ENCODE assay signal across 1 cellular context in the genomic region with DNA sequence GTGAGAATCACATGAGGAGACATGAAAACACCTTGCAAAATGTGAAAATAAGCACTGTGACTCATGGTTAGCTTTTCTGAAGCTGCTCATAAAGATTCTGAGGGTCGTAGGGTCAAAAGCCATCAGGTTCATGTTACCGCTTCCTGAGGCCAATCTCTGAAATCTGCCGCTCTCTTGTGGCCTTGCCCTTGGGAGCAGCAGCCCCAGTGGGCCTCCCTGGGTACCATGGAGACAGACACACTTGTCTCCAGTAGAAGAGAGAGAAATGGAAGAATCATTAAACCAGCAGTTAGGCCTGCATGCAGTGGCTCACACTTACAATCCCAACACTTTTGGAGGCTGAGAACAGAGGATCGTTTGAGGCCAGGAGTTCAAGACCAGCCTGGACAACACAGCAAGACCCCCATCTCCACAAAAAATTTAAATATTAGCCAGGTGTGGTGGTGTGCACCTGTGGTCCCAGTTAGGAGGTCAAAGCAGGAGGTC.
TF ChIP-seq lines count a peak whose summit lies in the region.

No MANE protein-coding gene starts in this region.

TF ChIP-seq in HepG2, 621 proteins besides CTCF, POLR2A, EP300 and RAD21 (continued from another document and continues in another):
- TF ChIP-seq BCL3 (CRISPR knock-in tag; IDR thresholded peaks at IDR 0.05) (no peak; the same call in 1 of the 2 replicates), AGO1 (IDR thresholded peaks at IDR 0.05; ENCODE audit: low read depth, low read length, poor library complexity, severe bottlenecking) (no peak), KDM4B (CRISPR knock-in tag; IDR thresholded peaks at IDR 0.05) (no peak), AGO2 (optimal IDR thresholded peaks at IDR 0.05; ENCODE audit: low read depth, low read length) (no peak), NCOA1 (CRISPR knock-in tag; IDR thresholded peaks at IDR 0.05) (peak; percentile 81; the same call in 1 of the 2 replicates), ATM (IDR thresholded peaks at IDR 0.05; ENCODE audit: borderline replicate concordance) (no peak), DRAP1 (CRISPR knock-in tag; IDR thresholded peaks at IDR 0.05) (peak; percentile 35; the same call in 1 of the 2 replicates), PHF8 (CRISPR knock-in tag; IDR thresholded peaks at IDR 0.05) (0 out of 2 replicates have a peak, but pooled peaks have one; percentile 33), NR1H2 (CRISPR knock-in tag; IDR thresholded peaks at IDR 0.05; ENCODE audit: borderline replicate concordance, low read depth) (no peak), PAWR (CRISPR knock-in tag; IDR thresholded peaks at IDR 0.05; ENCODE audit: borderline replicate concordance) (no peak), ZNF546 (CRISPR knock-in tag; conservative IDR thresholded peaks at IDR 0.05) (no peak), ZNF383 (CRISPR knock-in tag; IDR thresholded peaks at IDR 0.05; ENCODE audit: borderline replicate concordance) (no peak), DMTF1 (CRISPR knock-in tag; IDR thresholded peaks at IDR 0.05) (no peak), HNF1B (CRISPR knock-in tag; IDR thresholded peaks at IDR 0.05) (peak; percentile 77), NFIB (CRISPR knock-in tag; IDR thresholded peaks at IDR 0.05; ENCODE audit: borderline replicate concordance) (no peak), TARDBP (CRISPR knock-in tag; IDR thresholded peaks at IDR 0.05) (peak; percentile 91), ZNF382 (CRISPR knock-in tag; IDR thresholded peaks at IDR 0.05; ENCODE audit: borderline replicate concordance) (no peak), SMARCE1 (IDR thresholded peaks at IDR 0.05; ENCODE audit: borderline replicate concordance) (no peak), ZSCAN20 (CRISPR knock-in tag; IDR thresholded peaks at IDR 0.05; ENCODE audit: borderline replicate concordance) (no peak), RXRB (CRISPR knock-in tag; IDR thresholded peaks at IDR 0.05; ENCODE audit: borderline replicate concordance) (peak; percentile 96), RFX5 (IDR thresholded peaks at IDR 0.05; ENCODE audit: low read depth, low read length) (no peak), ZNF878 (CRISPR knock-in tag; IDR thresholded peaks at IDR 0.05) (peak; percentile 55; the same call in 1 of the 2 replicates), ZNF776 (CRISPR knock-in tag; IDR thresholded peaks at IDR 0.05) (no peak), NCOR1 (IDR thresholded peaks at IDR 0.05; ENCODE audit: borderline replicate concordance, low read length) (peak; percentile 93), GABPA (IDR thresholded peaks at IDR 0.05; ENCODE audit: low read depth, low read length) (no peak), GABPA (CRISPR knock-in tag; IDR thresholded peaks at IDR 0.05; ENCODE audit: low read depth) (peak; percentile 65), HNRNPL (IDR thresholded peaks at IDR 0.05; ENCODE audit: low read depth, low read length) (no peak), HOXD1 (CRISPR knock-in tag; IDR thresholded peaks at IDR 0.05) (0 out of 2 replicates have a peak, but pooled peaks have one; percentile 48), ZFP37 (CRISPR knock-in tag; IDR thresholded peaks at IDR 0.05; ENCODE audit: borderline replicate concordance) (peak; percentile 73; the same call in 1 of the 2 replicates), RXRA (CRISPR knock-in tag; IDR thresholded peaks at IDR 0.05) (peak; percentile 99), ZNF550 (CRISPR knock-in tag; IDR thresholded peaks at IDR 0.05; ENCODE audit: borderline replicate concordance) (no peak), KLF13 (CRISPR knock-in tag; IDR thresholded peaks at IDR 0.05) (no peak), ZNF660 (CRISPR knock-in tag; IDR thresholded peaks at IDR 0.05; ENCODE audit: borderline replicate concordance, low read depth) (no peak), BORCS8-MEF2B (CRISPR knock-in tag; IDR thresholded peaks at IDR 0.05) (no peak), ZNF468 (CRISPR knock-in tag; IDR thresholded peaks at IDR 0.05) (no peak)
- TF ChIP-seq, protein P1, sequence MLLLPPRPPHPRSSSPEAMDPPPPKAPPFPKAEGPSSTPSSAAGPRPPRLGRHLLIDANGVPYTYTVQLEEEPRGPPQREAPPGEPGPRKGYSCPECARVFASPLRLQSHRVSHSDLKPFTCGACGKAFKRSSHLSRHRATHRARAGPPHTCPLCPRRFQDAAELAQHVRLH (CRISPR knock-in tag; IDR thresholded peaks at IDR 0.05; ENCODE audit: borderline replicate concordance, low read depth): peak; percentile 53
- TF ChIP-seq, protein P2, sequence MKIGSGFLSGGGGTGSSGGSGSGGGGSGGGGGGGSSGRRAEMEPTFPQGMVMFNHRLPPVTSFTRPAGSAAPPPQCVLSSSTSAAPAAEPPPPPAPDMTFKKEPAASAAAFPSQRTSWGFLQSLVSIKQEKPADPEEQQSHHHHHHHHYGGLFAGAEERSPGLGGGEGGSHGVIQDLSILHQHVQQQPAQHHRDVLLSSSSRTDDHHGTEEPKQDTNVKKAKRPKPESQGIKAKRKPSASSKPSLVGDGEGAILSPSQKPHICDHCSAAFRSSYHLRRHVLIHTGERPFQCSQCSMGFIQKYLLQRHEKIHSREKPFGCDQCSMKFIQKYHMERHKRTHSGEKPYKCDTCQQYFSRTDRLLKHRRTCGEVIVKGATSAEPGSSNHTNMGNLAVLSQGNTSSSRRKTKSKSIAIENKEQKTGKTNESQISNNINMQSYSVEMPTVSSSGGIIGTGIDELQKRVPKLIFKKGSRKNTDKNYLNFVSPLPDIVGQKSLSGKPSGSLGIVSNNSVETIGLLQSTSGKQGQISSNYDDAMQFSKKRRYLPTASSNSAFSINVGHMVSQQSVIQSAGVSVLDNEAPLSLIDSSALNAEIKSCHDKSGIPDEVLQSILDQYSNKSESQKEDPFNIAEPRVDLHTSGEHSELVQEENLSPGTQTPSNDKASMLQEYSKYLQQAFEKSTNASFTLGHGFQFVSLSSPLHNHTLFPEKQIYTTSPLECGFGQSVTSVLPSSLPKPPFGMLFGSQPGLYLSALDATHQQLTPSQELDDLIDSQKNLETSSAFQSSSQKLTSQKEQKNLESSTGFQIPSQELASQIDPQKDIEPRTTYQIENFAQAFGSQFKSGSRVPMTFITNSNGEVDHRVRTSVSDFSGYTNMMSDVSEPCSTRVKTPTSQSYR (CRISPR knock-in tag; IDR thresholded peaks at IDR 0.05; ENCODE audit: borderline replicate concordance): no peak; the same call in 1 of the 2 replicates
- TF ChIP-seq, protein P3, sequence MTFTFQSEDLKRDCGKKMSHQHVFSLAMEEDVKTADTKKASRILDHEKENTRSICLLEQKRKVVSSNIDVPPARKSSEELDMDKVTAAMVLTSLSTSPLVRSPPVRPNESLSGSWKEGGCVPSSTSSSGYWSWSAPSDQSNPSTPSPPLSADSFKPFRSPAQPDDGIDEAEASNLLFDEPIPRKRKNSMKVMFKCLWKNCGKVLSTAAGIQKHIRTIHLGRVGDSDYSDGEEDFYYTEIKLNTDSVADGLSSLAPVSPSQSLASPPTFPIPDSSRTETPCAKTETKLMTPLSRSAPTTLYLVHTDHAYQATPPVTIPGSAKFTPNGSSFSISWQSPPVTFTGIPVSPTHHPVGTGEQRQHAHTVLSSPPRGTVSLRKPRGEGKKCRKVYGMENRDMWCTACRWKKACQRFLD (CRISPR knock-in tag; IDR thresholded peaks at IDR 0.05; ENCODE audit: borderline replicate concordance): no peak
- TF ChIP-seq, protein P4, sequence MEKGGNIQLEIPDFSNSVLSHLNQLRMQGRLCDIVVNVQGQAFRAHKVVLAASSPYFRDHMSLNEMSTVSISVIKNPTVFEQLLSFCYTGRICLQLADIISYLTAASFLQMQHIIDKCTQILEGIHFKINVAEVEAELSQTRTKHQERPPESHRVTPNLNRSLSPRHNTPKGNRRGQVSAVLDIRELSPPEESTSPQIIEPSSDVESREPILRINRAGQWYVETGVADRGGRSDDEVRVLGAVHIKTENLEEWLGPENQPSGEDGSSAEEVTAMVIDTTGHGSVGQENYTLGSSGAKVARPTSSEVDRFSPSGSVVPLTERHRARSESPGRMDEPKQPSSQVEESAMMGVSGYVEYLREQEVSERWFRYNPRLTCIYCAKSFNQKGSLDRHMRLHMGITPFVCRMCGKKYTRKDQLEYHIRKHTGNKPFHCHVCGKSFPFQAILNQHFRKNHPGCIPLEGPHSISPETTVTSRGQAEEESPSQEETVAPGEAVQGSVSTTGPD (CRISPR knock-in tag; IDR thresholded peaks at IDR 0.05): no peak
- TF ChIP-seq, protein P5, sequence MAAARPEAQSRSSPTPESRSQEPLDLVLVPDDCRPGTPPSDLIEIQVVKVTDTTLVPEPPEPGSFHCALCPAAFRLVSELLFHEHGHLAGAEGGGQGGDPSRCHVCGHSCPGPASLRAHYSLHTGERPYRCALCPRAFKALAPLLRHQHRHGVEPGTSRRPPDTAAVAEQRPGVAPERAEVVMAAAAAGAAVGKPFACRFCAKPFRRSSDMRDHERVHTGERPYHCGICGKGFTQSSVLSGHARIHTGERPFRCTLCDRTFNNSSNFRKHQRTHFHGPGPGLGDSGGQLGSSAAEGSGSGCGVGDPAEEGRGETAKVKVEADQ (CRISPR knock-in tag; IDR thresholded peaks at IDR 0.05; ENCODE audit: borderline replicate concordance): peak; percentile 87; the same call in 1 of the 2 replicates
- TF ChIP-seq, protein P6, sequence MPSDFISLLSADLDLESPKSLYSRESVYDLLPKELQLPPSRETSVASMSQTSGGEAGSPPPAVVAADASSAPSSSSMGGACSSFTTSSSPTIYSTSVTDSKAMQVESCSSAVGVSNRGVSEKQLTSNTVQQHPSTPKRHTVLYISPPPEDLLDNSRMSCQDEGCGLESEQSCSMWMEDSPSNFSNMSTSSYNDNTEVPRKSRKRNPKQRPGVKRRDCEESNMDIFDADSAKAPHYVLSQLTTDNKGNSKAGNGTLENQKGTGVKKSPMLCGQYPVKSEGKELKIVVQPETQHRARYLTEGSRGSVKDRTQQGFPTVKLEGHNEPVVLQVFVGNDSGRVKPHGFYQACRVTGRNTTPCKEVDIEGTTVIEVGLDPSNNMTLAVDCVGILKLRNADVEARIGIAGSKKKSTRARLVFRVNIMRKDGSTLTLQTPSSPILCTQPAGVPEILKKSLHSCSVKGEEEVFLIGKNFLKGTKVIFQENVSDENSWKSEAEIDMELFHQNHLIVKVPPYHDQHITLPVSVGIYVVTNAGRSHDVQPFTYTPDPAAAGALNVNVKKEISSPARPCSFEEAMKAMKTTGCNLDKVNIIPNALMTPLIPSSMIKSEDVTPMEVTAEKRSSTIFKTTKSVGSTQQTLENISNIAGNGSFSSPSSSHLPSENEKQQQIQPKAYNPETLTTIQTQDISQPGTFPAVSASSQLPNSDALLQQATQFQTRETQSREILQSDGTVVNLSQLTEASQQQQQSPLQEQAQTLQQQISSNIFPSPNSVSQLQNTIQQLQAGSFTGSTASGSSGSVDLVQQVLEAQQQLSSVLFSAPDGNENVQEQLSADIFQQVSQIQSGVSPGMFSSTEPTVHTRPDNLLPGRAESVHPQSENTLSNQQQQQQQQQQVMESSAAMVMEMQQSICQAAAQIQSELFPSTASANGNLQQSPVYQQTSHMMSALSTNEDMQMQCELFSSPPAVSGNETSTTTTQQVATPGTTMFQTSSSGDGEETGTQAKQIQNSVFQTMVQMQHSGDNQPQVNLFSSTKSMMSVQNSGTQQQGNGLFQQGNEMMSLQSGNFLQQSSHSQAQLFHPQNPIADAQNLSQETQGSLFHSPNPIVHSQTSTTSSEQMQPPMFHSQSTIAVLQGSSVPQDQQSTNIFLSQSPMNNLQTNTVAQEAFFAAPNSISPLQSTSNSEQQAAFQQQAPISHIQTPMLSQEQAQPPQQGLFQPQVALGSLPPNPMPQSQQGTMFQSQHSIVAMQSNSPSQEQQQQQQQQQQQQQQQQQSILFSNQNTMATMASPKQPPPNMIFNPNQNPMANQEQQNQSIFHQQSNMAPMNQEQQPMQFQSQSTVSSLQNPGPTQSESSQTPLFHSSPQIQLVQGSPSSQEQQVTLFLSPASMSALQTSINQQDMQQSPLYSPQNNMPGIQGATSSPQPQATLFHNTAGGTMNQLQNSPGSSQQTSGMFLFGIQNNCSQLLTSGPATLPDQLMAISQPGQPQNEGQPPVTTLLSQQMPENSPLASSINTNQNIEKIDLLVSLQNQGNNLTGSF (CRISPR knock-in tag; IDR thresholded peaks at IDR 0.05): no peak
